ENCODE assay signal across 18 cellular contexts in the genomic region with DNA sequence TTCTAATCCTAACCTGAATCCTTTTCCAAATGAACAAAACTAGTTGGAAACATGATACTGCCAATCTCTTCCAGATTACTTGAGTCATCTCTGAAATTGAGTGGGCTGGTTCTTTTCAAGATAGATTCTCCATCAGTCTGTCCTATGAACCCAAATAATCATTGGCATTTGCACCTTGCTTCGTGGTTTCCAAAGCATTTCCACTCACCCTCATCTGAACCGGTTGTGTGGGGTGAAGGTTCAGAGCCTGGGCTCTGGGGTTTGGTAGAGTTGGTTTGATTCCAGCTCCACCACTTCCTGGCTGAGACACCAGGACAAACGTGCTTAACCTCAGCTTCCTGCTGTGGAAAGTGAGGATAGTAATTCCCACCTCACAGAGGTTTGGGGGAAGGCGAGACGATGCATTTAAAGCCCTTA.
DNase-seq lines count a peak whose midpoint lies in the region; ATAC-seq and TF ChIP-seq lines count a peak whose summit lies in the region.
"Had no signal": no experiment of that assay in that cellular context is flagged by ENCODE, and none has a peak within 500 bp of the region (broad histone marks: within the 10 kb centered on the region; RNA-seq: fewer than 3 reads in every experiment).

No MANE protein-coding gene starts in this region.

- H3K4me1 Mint-ChIP-seq in stimulated activated naive CD8-positive, alpha-beta T cell treated with anti-CD3 and anti-CD28 coated beads, Interleukin-15, amount 100 ng/mL, for 72 hours, result peaks cover 16% of the 10 kb centered on the region
- H3K4me1 Mint-ChIP-seq: CD8-positive, alpha-beta memory T cell had no signal

- DNase-seq in AG10803 (ENCODE audit: low read depth) (peak; percentile 26), HS-5 (ENCODE audit: low read depth) (peak; percentile 66), SW480 (ENCODE audit: low spot score) (peak; percentile 74), iris pigment epithelial cell (ENCODE audit: low read depth) (peak; percentile 35), NCI-H748 (lab: John Stamatoyannopoulos, UW; ENCODE audit: unreplicated experiment) (no peak), GM19240 (ENCODE audit: insufficient read length, low spot score) (no peak), GM13977 (ENCODE audit: low spot score) (no peak)
- no peak for DNase-seq in stimulated activated naive CD8-positive, alpha-beta T cell treated with anti-CD3 and anti-CD28 coated beads, Interleukin-15, amount 100 ng/mL, for 72 hours
- DNase-seq: activated CD4-positive, alpha-beta memory T cell treated with anti-CD3 and anti-CD28 coated beads, Interleukin-2, amount 10 ng/mL, durations not matched to agents 7 days and 5 days; activated naive CD8-positive, alpha-beta T cell treated with anti-CD3 and anti-CD28 coated beads, Interleukin-2, amount 10 ng/mL, durations not matched to agents 7 days and 5 days; activated T-cell treated with anti-CD3 and anti-CD28 coated beads, Interleukin-2, amount 50 U/mL, for 72 hours; CD8-positive, alpha-beta memory T cell; NCI-H1092; stimulated activated CD4-positive, alpha-beta T cell treated with anti-CD3 and anti-CD28 coated beads, Interleukin-2, amount 100 ng/mL, for 24 hours; T-helper 1 cell had no signal

- no peak overlapping the region for H3K4me3 Mint-ChIP-seq in stimulated activated naive CD8-positive, alpha-beta T cell treated with anti-CD3 and anti-CD28 coated beads, Interleukin-15, amount 100 ng/mL, for 72 hours
- H3K4me3 Mint-ChIP-seq: activated CD4-positive, alpha-beta memory T cell treated with anti-CD3 and anti-CD28 coated beads, Interleukin-2, amount 10 ng/mL, durations not matched to agents 7 days and 5 days; activated naive CD8-positive, alpha-beta T cell treated with anti-CD3 and anti-CD28 coated beads, Interleukin-2, amount 10 ng/mL, durations not matched to agents 7 days and 5 days; activated T-cell treated with anti-CD3 and anti-CD28 coated beads, Interleukin-2, amount 50 U/mL, for 72 hours; CD8-positive, alpha-beta memory T cell had no signal

- ATAC-seq in stimulated activated naive CD8-positive, alpha-beta T cell treated with anti-CD3 and anti-CD28 coated beads, Interleukin-15, amount 100 ng/mL, for 72 hours, result no peak
- ATAC-seq: activated T-cell treated with anti-CD3 and anti-CD28 coated beads, Interleukin-2, amount 50 U/mL, for 72 hours; sciatic nerve had no signal

- no peaks in the 10 kb centered on the region for H3K9me3 Mint-ChIP-seq in stimulated activated naive CD8-positive, alpha-beta T cell treated with anti-CD3 and anti-CD28 coated beads, Interleukin-15, amount 100 ng/mL, for 72 hours
- H3K9me3 Mint-ChIP-seq: activated CD4-positive, alpha-beta memory T cell treated with anti-CD3 and anti-CD28 coated beads, Interleukin-2, amount 10 ng/mL, durations not matched to agents 7 days and 5 days; activated naive CD8-positive, alpha-beta T cell treated with anti-CD3 and anti-CD28 coated beads, Interleukin-2, amount 10 ng/mL, durations not matched to agents 7 days and 5 days; CD8-positive, alpha-beta memory T cell had no signal

- in situ Hi-C loops in GM13977 (cut with MboI; ENCODE audit: low pct_unique_long_range_greater_than_20kb, low sequenced_read_pairs, unreplicated experiment), result no loop called here

- TF ChIP-seq CTCF in AG10803 (conservative IDR thresholded peaks at IDR 0.05; ENCODE audit: low read length) (no peak), GM13977 (IDR thresholded peaks at IDR 0.05; ENCODE audit: extremely low read depth, insufficient read depth, missing control alignments) (no peak)

- no peak overlapping the region for H3K27ac Mint-ChIP-seq in stimulated activated naive CD8-positive, alpha-beta T cell treated with anti-CD3 and anti-CD28 coated beads, Interleukin-15, amount 100 ng/mL, for 72 hours
- H3K27ac Mint-ChIP-seq: activated CD4-positive, alpha-beta memory T cell treated with anti-CD3 and anti-CD28 coated beads, Interleukin-2, amount 10 ng/mL, durations not matched to agents 7 days and 5 days; activated naive CD8-positive, alpha-beta T cell treated with anti-CD3 and anti-CD28 coated beads, Interleukin-2, amount 10 ng/mL, durations not matched to agents 7 days and 5 days; activated T-cell treated with anti-CD3 and anti-CD28 coated beads, Interleukin-2, amount 50 U/mL, for 72 hours; CD8-positive, alpha-beta memory T cell had no signal

- peaks cover 28% of the 10 kb centered on the region for H3K27me3 Mint-ChIP-seq in stimulated activated naive CD8-positive, alpha-beta T cell treated with anti-CD3 and anti-CD28 coated beads, Interleukin-15, amount 100 ng/mL, for 72 hours

- H3K4me3 ChIP-seq in AG10803 (ENCODE audit: low read length), result no peak overlapping the region
- H3K4me3 ChIP-seq: hepatocyte, vagina had no signal

Comparison
In these comparisons a context has a peak if more than half of its experiments do, and no peak if none do; other contexts are left out.
1. DNase-seq: peak in AG10803 (single experiment), HS-5 (single experiment), SW480 (single experiment) and iris pigment epithelial cell (single experiment); none in NCI-H748 (single experiment), GM19240 (single experiment), stimulated activated naive CD8-positive, alpha-beta T cell treated with anti-CD3 and anti-CD28 coated beads, Interleukin-15, amount 100 ng/mL, for 72 hours (0 of 2) and GM13977 (single experiment).